ENCODE assay signal across 15 cellular contexts in the genomic region with DNA sequence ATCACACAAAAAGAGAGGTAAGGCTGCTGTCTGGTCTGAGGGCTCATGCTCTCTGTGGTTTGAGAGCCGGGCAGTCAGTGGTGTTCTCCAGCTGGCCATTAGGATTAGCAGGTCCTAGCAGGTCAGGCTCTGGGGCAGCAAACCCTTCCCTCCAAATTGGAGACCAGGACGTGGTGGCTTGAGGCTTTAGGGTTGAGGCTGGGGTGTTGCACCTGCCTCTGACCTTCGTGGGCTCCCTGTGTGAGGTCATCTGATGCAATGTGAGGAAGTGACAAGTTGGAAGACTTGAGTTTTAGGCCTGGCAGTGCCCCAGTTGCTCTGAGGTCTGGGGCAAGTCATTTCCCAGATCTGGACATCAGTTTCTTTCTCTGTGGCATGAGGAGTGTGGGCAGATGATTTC. TPM values are rescaled to one million over a fixed set of nuclear protein-coding genes. Genes with fewer than 3 reads are reported as not detected.
DNase-seq lines count a peak whose midpoint lies in the region; ATAC-seq and TF ChIP-seq lines count a peak whose summit lies in the region.
"Had no signal": no experiment of that assay in that cellular context is flagged by ENCODE, and none has a peak within 500 bp of the region (broad histone marks: within the 10 kb centered on the region; RNA-seq: fewer than 3 reads in every experiment).

No MANE protein-coding gene starts in this region.

- H3K36me3 Mint-ChIP-seq in activated CD8-positive, alpha-beta memory T cell treated with anti-CD3 and anti-CD28 coated beads, Interleukin-2, amount 10 ng/mL, durations not matched to agents 7 days and 5 days, result peaks cover 33% of the 10 kb centered on the region
- peaks cover 25% of the 10 kb centered on the region for H3K36me3 Mint-ChIP-seq in T-helper 1 cell treated with Interleukin-12 subunit alpha and Interleukin-12 subunit beta and Interleukin-4 antibody, amounts not matched to agents 30 μg/mL and 1 μg/mL, for 36 hours (ENCODE audit: low read depth)
- H3K36me3 Mint-ChIP-seq in endothelial cell (ENCODE audit: low read depth, unreplicated experiment) (peaks cover 12% of the 10 kb centered on the region), type B pancreatic cell (peaks cover 16% of the 10 kb centered on the region)
- peaks cover 45% of the 10 kb centered on the region for H3K36me3 Mint-ChIP-seq in stimulated activated memory B cell treated with anti-CD40 and anti-IgM and Interleukin-4, amounts not matched to agents 10 μg/mL and 1 μg/mL and 100 μg/mL, for 72 hours

- peak overlapping the region; percentile 77 for H3K27ac Mint-ChIP-seq in activated CD8-positive, alpha-beta memory T cell treated with anti-CD3 and anti-CD28 coated beads, Interleukin-2, amount 10 ng/mL, durations not matched to agents 7 days and 5 days
- H3K27ac Mint-ChIP-seq in T-helper 1 cell treated with Interleukin-12 subunit alpha and Interleukin-12 subunit beta and Interleukin-4 antibody, amounts not matched to agents 30 μg/mL and 1 μg/mL, for 36 hours, result peak overlapping the region; percentile 90
- H3K27ac Mint-ChIP-seq in endothelial cell (ENCODE audit: unreplicated experiment) (peak overlapping the region; percentile 59), type B pancreatic cell (no peak overlapping the region)
- peak overlapping the region; percentile 63 for H3K27ac Mint-ChIP-seq in stimulated activated memory B cell treated with anti-CD40 and anti-IgM and Interleukin-4, amounts not matched to agents 10 μg/mL and 1 μg/mL and 100 μg/mL, for 72 hours

- peak; percentile 51 for DNase-seq in activated CD8-positive, alpha-beta memory T cell treated with anti-CD3 and anti-CD28 coated beads, Interleukin-2, amount 10 ng/mL, durations not matched to agents 7 days and 5 days
- DNase-seq in activated CD8-positive, alpha-beta memory T cell treated with anti-CD3 and anti-CD28 coated beads, Interleukin-2, amount 50 U/mL, for 4 hours, result no peak
- DNase-seq in endothelial cell (ENCODE audit: low spot score) (no peak), islet precursor cell (no peak), type B pancreatic cell (ENCODE audit: extremely low spot score, unreplicated experiment) (no peak)
- DNase-seq: activated gamma-delta T cell treated with Interleukin-2 at 50 U/mL for 16 hours, colonic mucosa, foreskin fibroblast, left ventricle myocardium inferior, NCI-H187 treated with DMSO at 0.1 percent for 48 hours, posterior cingulate gyrus had no signal

- no peaks in the 10 kb centered on the region for H3K27me3 Mint-ChIP-seq in activated CD8-positive, alpha-beta memory T cell treated with anti-CD3 and anti-CD28 coated beads, Interleukin-2, amount 10 ng/mL, durations not matched to agents 7 days and 5 days
- no peaks in the 10 kb centered on the region for H3K27me3 Mint-ChIP-seq in T-helper 1 cell treated with Interleukin-12 subunit alpha and Interleukin-12 subunit beta and Interleukin-4 antibody, amounts not matched to agents 30 μg/mL and 1 μg/mL, for 36 hours (ENCODE audit: low read depth)
- H3K27me3 Mint-ChIP-seq in endothelial cell (ENCODE audit: unreplicated experiment) (peaks cover 3% of the 10 kb centered on the region), type B pancreatic cell (no peaks in the 10 kb centered on the region)
- no peaks in the 10 kb centered on the region for H3K27me3 Mint-ChIP-seq in stimulated activated memory B cell treated with anti-CD40 and anti-IgM and Interleukin-4, amounts not matched to agents 10 μg/mL and 1 μg/mL and 100 μg/mL, for 72 hours

- CTCF ChIA-PET in activated CD8-positive, alpha-beta memory T cell treated with anti-CD3 and anti-CD28 coated beads, Interleukin-2, amount 10 ng/mL, durations not matched to agents 7 days and 5 days (lab: Charles Lee), result interaction anchor here (1.4 to 1.5 kb wide), 2 partner anchors 29 to 34 kb away, joined by 3 to 4 read pairs; no protein-coding TSS in a partner anchor

- H3K4me1 Mint-ChIP-seq in activated CD8-positive, alpha-beta memory T cell treated with anti-CD3 and anti-CD28 coated beads, Interleukin-2, amount 10 ng/mL, durations not matched to agents 7 days and 5 days, result peaks cover 50% of the 10 kb centered on the region
- peaks cover 48% of the 10 kb centered on the region for H3K4me1 Mint-ChIP-seq in T-helper 1 cell treated with Interleukin-12 subunit alpha and Interleukin-12 subunit beta and Interleukin-4 antibody, amounts not matched to agents 30 μg/mL and 1 μg/mL, for 36 hours (ENCODE audit: low read depth)
- peaks cover 50% of the 10 kb centered on the region for H3K4me1 Mint-ChIP-seq in endothelial cell (ENCODE audit: unreplicated experiment)
- peaks cover 53% of the 10 kb centered on the region for H3K4me1 Mint-ChIP-seq in stimulated activated memory B cell treated with anti-CD40 and anti-IgM and Interleukin-4, amounts not matched to agents 10 μg/mL and 1 μg/mL and 100 μg/mL, for 72 hours
- peaks cover 40% of the 10 kb centered on the region for H3K4me1 Mint-ChIP-seq in type B pancreatic cell (ENCODE audit: unreplicated experiment)

- H3K4me3 Mint-ChIP-seq in activated CD8-positive, alpha-beta memory T cell treated with anti-CD3 and anti-CD28 coated beads, Interleukin-2, amount 10 ng/mL, durations not matched to agents 7 days and 5 days, result no peak overlapping the region
- H3K4me3 Mint-ChIP-seq in T-helper 1 cell treated with Interleukin-12 subunit alpha and Interleukin-12 subunit beta and Interleukin-4 antibody, amounts not matched to agents 30 μg/mL and 1 μg/mL, for 36 hours, result no peak overlapping the region
- H3K4me3 Mint-ChIP-seq in endothelial cell (ENCODE audit: unreplicated experiment) (no peak overlapping the region), type B pancreatic cell (no peak overlapping the region)
- no peak overlapping the region for H3K4me3 Mint-ChIP-seq in stimulated activated memory B cell treated with anti-CD40 and anti-IgM and Interleukin-4, amounts not matched to agents 10 μg/mL and 1 μg/mL and 100 μg/mL, for 72 hours

- H3K9me3 Mint-ChIP-seq in activated CD8-positive, alpha-beta memory T cell treated with anti-CD3 and anti-CD28 coated beads, Interleukin-2, amount 10 ng/mL, durations not matched to agents 7 days and 5 days (ENCODE audit: low read depth), result no peaks in the 10 kb centered on the region
- no peaks in the 10 kb centered on the region for H3K9me3 Mint-ChIP-seq in T-helper 1 cell treated with Interleukin-12 subunit alpha and Interleukin-12 subunit beta and Interleukin-4 antibody, amounts not matched to agents 30 μg/mL and 1 μg/mL, for 36 hours
- H3K9me3 Mint-ChIP-seq in endothelial cell (ENCODE audit: unreplicated experiment) (no peaks in the 10 kb centered on the region), type B pancreatic cell (no peaks in the 10 kb centered on the region)
- H3K9me3 Mint-ChIP-seq in stimulated activated memory B cell treated with anti-CD40 and anti-IgM and Interleukin-4, amounts not matched to agents 10 μg/mL and 1 μg/mL and 100 μg/mL, for 72 hours, result no peaks in the 10 kb centered on the region

- TF ChIP-seq CTCF in endothelial cell (IDR thresholded peaks at IDR 0.05; ENCODE audit: unreplicated experiment) (no peak), type B pancreatic cell (conservative IDR thresholded peaks at IDR 0.05) (no peak)

- peak; percentile 56 for ATAC-seq in activated CD8-positive, alpha-beta memory T cell treated with anti-CD3 and anti-CD28 coated beads, Interleukin-2, amount 10 ng/mL, durations not matched to agents 7 days and 5 days
- ATAC-seq in stimulated activated memory B cell treated with anti-CD40 and anti-IgM and Interleukin-4, amounts not matched to agents 10 μg/mL and 1 μg/mL and 100 μg/mL, for 72 hours, result no peak
- ATAC-seq in GM18502 (IDR thresholded peaks at IDR 0.05; ENCODE audit: poor library complexity, unreplicated experiment), result no peak

RNA-seq across cellular contexts. Expression of gene SZRD1, which starts 24.4 kb away (rescaled TPM):
- total RNA-seq in activated CD8-positive, alpha-beta memory T cell treated with anti-CD3 and anti-CD28 coated beads, Interleukin-2, amount 10 ng/mL, durations not matched to agents 7 days and 5 days, result 100 to 1,000 TPM; 161 to 189 TPM
- 127 TPM for total RNA-seq in endothelial cell (ENCODE audit: unreplicated experiment)
- total RNA-seq in type B pancreatic cell (ENCODE audit: low replicate concordance), result 127 and 140 TPM in 2 replicates

RNA-seq across cellular contexts. Expression of gene FBXO42, which starts 39.1 kb away (rescaled TPM):
- total RNA-seq in activated CD8-positive, alpha-beta memory T cell treated with anti-CD3 and anti-CD28 coated beads, Interleukin-2, amount 10 ng/mL, durations not matched to agents 7 days and 5 days, result 10 to 100 TPM; 17.6 to 19.7 TPM
- total RNA-seq in endothelial cell (ENCODE audit: unreplicated experiment) (17.2 TPM), type B pancreatic cell (ENCODE audit: low replicate concordance) (18.4 and 19.0 TPM in 2 replicates)

RNA-seq across cellular contexts. Expression of gene SPATA21, which starts 45.8 kb away (rescaled TPM):
- total RNA-seq in activated CD8-positive, alpha-beta memory T cell treated with anti-CD3 and anti-CD28 coated beads, Interleukin-2, amount 10 ng/mL, durations not matched to agents 7 days and 5 days, result not detected
- not detected for total RNA-seq in endothelial cell (ENCODE audit: unreplicated experiment)
- total RNA-seq in type B pancreatic cell (ENCODE audit: low replicate concordance), result not detected in 2 replicates
- total RNA-seq: colonic mucosa, left ventricle myocardium inferior, suprapubic skin had no signal

RNA-seq across cellular contexts. Expression of gene NECAP2, which starts 49.1 kb away (rescaled TPM):
- total RNA-seq in activated CD8-positive, alpha-beta memory T cell treated with anti-CD3 and anti-CD28 coated beads, Interleukin-2, amount 10 ng/mL, durations not matched to agents 7 days and 5 days, result 10 to 100 TPM; 71.0 to 88.3 TPM
- 192 TPM for total RNA-seq in endothelial cell (ENCODE audit: unreplicated experiment)
- total RNA-seq in type B pancreatic cell (ENCODE audit: low replicate concordance), result 45.9 and 48.2 TPM in 2 replicates
